Comparison of ENCODE assay signal across 1 cellular context in the genomic region with DNA sequence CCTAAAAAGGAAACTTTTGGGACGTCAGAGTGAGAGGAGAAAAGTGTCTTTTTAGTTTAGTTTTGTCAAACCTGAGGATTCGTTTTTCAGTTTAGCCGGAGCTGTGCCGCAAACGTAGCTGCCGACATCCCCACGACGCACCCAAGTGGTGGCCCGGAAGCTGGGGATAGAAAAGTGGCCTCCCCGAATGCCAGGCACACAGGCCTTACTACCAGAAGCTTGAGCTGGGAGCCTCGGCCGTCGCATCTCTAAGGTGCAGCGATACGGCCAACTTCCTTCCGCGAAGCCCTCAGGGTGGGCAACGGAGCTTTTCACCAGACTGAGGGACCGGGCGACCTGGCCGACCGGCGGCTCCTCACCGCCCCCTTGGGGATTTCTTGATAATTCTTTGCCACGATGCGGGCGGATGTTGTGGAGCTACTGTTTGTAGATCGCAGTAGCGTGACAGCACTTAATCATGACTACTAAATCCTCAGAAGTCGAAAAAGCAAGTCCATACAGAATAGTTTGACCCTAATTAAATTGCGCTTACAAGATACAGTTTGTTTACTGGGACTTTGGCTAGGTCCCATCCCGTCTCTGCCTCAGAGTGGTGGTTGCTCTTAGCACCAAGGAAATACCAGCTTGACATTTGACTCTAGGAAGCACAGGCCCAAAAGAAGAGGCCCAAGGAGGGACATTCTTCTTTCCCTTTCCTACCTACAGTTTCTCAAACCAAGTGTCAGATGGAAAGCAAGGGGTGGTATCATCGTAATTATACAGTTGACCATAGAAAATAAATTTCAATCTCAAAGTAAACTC.
TF ChIP-seq lines count a peak whose summit lies in the region.

No MANE protein-coding gene starts in this region.

TF ChIP-seq in SK-N-SH treated with all-trans-retinoic acid at 6 μM for 48 hours, 23 proteins besides CTCF, POLR2A, EP300 and RAD21 (continued from another document):
- TF ChIP-seq, protein P1, sequence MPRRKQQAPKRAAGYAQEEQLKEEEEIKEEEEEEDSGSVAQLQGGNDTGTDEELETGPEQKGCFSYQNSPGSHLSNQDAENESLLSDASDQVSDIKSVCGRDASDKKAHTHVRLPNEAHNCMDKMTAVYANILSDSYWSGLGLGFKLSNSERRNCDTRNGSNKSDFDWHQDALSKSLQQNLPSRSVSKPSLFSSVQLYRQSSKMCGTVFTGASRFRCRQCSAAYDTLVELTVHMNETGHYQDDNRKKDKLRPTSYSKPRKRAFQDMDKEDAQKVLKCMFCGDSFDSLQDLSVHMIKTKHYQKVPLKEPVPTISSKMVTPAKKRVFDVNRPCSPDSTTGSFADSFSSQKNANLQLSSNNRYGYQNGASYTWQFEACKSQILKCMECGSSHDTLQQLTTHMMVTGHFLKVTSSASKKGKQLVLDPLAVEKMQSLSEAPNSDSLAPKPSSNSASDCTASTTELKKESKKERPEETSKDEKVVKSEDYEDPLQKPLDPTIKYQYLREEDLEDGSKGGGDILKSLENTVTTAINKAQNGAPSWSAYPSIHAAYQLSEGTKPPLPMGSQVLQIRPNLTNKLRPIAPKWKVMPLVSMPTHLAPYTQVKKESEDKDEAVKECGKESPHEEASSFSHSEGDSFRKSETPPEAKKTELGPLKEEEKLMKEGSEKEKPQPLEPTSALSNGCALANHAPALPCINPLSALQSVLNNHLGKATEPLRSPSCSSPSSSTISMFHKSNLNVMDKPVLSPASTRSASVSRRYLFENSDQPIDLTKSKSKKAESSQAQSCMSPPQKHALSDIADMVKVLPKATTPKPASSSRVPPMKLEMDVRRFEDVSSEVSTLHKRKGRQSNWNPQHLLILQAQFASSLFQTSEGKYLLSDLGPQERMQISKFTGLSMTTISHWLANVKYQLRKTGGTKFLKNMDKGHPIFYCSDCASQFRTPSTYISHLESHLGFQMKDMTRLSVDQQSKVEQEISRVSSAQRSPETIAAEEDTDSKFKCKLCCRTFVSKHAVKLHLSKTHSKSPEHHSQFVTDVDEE (CRISPR knock-in tag; IDR thresholded peaks at IDR 0.05), result 0 out of 2 replicates have a peak, but pooled peaks have one; percentile 29
- TF ChIP-seq TCF4 (CRISPR knock-in tag; IDR thresholded peaks at IDR 0.05; ENCODE audit: borderline replicate concordance) (peak; percentile 12; the same call in 1 of the 2 replicates), GLIS3 (CRISPR knock-in tag; IDR thresholded peaks at IDR 0.05) (0 out of 2 replicates have a peak, but pooled peaks have one; percentile 22)
TF ChIP-seq in SK-N-SH treated with all-trans-retinoic acid at 6 μM for 48 hours: peak in this region for 3.
